15 cellular contexts compared by ENCODE assay signal in genomic region chr5:118777468-118777746, GRCh38.
DNase-seq lines count a peak whose midpoint lies in the region; ATAC-seq and TF ChIP-seq lines count a peak whose summit lies in the region.
"Had no signal": no experiment of that assay in that cellular context is flagged by ENCODE, and none has a peak within 500 bp of the region (broad histone marks: within the 10 kb centered on the region; RNA-seq: fewer than 3 reads in every experiment).

No MANE protein-coding gene starts in this region.

- no peaks in the 10 kb centered on the region for H3K36me3 Mint-ChIP-seq in nephron (ENCODE audit: low read depth)
- H3K36me3 Mint-ChIP-seq in stimulated activated naive B cell treated with anti-CD40 and anti-IgM and Interleukin-4, amounts not matched to agents 10 μg/mL and 1 μg/mL and 100 μg/mL, for 72 hours = no peaks in the 10 kb centered on the region
- no peaks in the 10 kb centered on the region for H3K36me3 Mint-ChIP-seq in endothelial cell (ENCODE audit: low read depth, unreplicated experiment)
- H3K36me3 Mint-ChIP-seq: CD8-positive, alpha-beta T cell had no signal

- peaks cover 4% of the 10 kb centered on the region for H3K27me3 Mint-ChIP-seq in nephron (ENCODE audit: low read depth)
- H3K27me3 Mint-ChIP-seq in stimulated activated naive B cell treated with anti-CD40 and anti-IgM and Interleukin-4, amounts not matched to agents 10 μg/mL and 1 μg/mL and 100 μg/mL, for 72 hours = no peaks in the 10 kb centered on the region
- H3K27me3 Mint-ChIP-seq in endothelial cell (ENCODE audit: unreplicated experiment) = no peaks in the 10 kb centered on the region
- H3K27me3 Mint-ChIP-seq: B cell had no signal

- no peak for TF ChIP-seq CTCF in body of pancreas (IDR thresholded peaks at IDR 0.05)
- no peak for TF ChIP-seq CTCF in right lobe of liver (IDR thresholded peaks at IDR 0.05)
- TF ChIP-seq CTCF in nephron (IDR thresholded peaks at IDR 0.05; ENCODE audit: unreplicated experiment in 3 of 3) = no peak
- TF ChIP-seq CTCF in endothelial cell (IDR thresholded peaks at IDR 0.05; ENCODE audit: unreplicated experiment) = no peak

- intact Hi-C loops in body of pancreas (cut with DNase I) (no loop called here), right lobe of liver (cut with DNase I) (no loop called here)

- TF ChIP-seq POLR2A in body of pancreas (IDR thresholded peaks at IDR 0.05) (no peak), right lobe of liver (IDR thresholded peaks at IDR 0.05) (no peak)

- H3K4me3 Mint-ChIP-seq in nephron (no peak overlapping the region), endothelial cell (ENCODE audit: unreplicated experiment) (no peak overlapping the region)
- no peak overlapping the region for H3K4me3 Mint-ChIP-seq in stimulated activated naive B cell treated with anti-CD40 and anti-IgM and Interleukin-4, amounts not matched to agents 10 μg/mL and 1 μg/mL and 100 μg/mL, for 72 hours
- H3K4me3 Mint-ChIP-seq: B cell; CD8-positive, alpha-beta T cell; HFFc6 had no signal

- peak; percentile 78 for ATAC-seq in body of pancreas
- ATAC-seq in right lobe of liver = peak; percentile 58 to 87 (median 70)
- no peak for ATAC-seq in stimulated activated naive B cell treated with anti-CD40 and anti-IgM and Interleukin-4, amounts not matched to agents 10 μg/mL and 1 μg/mL and 100 μg/mL, for 72 hours (replicated peaks)
- ATAC-seq in HG02610 (IDR thresholded peaks at IDR 0.05; ENCODE audit: unreplicated experiment) = no peak
- no peak for ATAC-seq in GM21786 (IDR thresholded peaks at IDR 0.05; ENCODE audit: unreplicated experiment)
- ATAC-seq: CD8-positive, alpha-beta T cell; HCT116 had no signal

- H3K4me1 Mint-ChIP-seq in nephron = peaks cover 9% of the 10 kb centered on the region
- peaks cover 2 to 10% of the 10 kb centered on the region in 2 donors for H3K4me1 Mint-ChIP-seq in stimulated activated naive B cell treated with anti-CD40 and anti-IgM and Interleukin-4, amounts not matched to agents 10 μg/mL and 1 μg/mL and 100 μg/mL, for 72 hours
- H3K4me1 Mint-ChIP-seq in endothelial cell (ENCODE audit: unreplicated experiment) = peaks cover 3% of the 10 kb centered on the region
- H3K4me1 Mint-ChIP-seq: B cell had no signal

- H3K36me3 ChIP-seq in body of pancreas (replicated peaks in 1 of 2; ENCODE audit: insufficient read depth in 1 of 2, low read depth in 2 of 2) (no peaks in the 10 kb centered on the region), right lobe of liver (no peaks in the 10 kb centered on the region)
- H3K36me3 ChIP-seq: BLaER1 treated with 17β-estradiol and CSF1 and Interleukin-3, amounts not matched to agents 10 nM and 100 nM had no signal

- H3K4me1 ChIP-seq in body of pancreas = peaks cover 17% of the 10 kb centered on the region
- peaks cover 0 to 13% (median 6%) of the 10 kb centered on the region in 4 donors for H3K4me1 ChIP-seq in right lobe of liver

- no peak overlapping the region for H3K4me3 ChIP-seq in body of pancreas
- H3K4me3 ChIP-seq in right lobe of liver = no peak overlapping the region
- H3K4me3 ChIP-seq: BLaER1 treated with 17β-estradiol and CSF1 and Interleukin-3, amounts not matched to agents 10 nM and 100 nM had no signal

- H3K27me3 ChIP-seq in body of pancreas (no peaks in the 10 kb centered on the region), right lobe of liver (no peaks in the 10 kb centered on the region)
- H3K27me3 ChIP-seq: BLaER1 treated with 17β-estradiol and CSF1 and Interleukin-3, amounts not matched to agents 10 nM and 100 nM had no signal

- H3K9me3 Mint-ChIP-seq in nephron = no peaks in the 10 kb centered on the region
- H3K9me3 Mint-ChIP-seq in stimulated activated naive B cell treated with anti-CD40 and anti-IgM and Interleukin-4, amounts not matched to agents 10 μg/mL and 1 μg/mL and 100 μg/mL, for 72 hours = peaks cover 0 to 2% of the 10 kb centered on the region in 2 donors
- H3K9me3 Mint-ChIP-seq in endothelial cell (ENCODE audit: unreplicated experiment) = no peaks in the 10 kb centered on the region
- H3K9me3 Mint-ChIP-seq: CD8-positive, alpha-beta T cell; HFFc6 had no signal

- peak overlapping the region in 1 of 4 donors; percentile 27 for H3K27ac ChIP-seq in body of pancreas
- no peak overlapping the region for H3K27ac ChIP-seq in right lobe of liver

- peak overlapping the region in 2 of 3 experiments; percentile 64 to 70 for H3K27ac Mint-ChIP-seq in nephron
- peak overlapping the region; percentile 39 for H3K27ac Mint-ChIP-seq in stimulated activated naive B cell treated with anti-CD40 and anti-IgM and Interleukin-4, amounts not matched to agents 10 μg/mL and 1 μg/mL and 100 μg/mL, for 72 hours
- H3K27ac Mint-ChIP-seq in endothelial cell (ENCODE audit: unreplicated experiment) = no peak overlapping the region
- H3K27ac Mint-ChIP-seq: B cell; CD8-positive, alpha-beta T cell; HFFc6 had no signal

- H3K9me3 ChIP-seq in body of pancreas = no peaks in the 10 kb centered on the region
- H3K9me3 ChIP-seq in right lobe of liver = no peaks in the 10 kb centered on the region

- DNase-seq in body of pancreas = peak in 2 of 4 donors; percentile 5 to 26
- no peak for DNase-seq in right lobe of liver
- no peak for DNase-seq in stimulated activated naive B cell treated with anti-CD40 and anti-IgM and Interleukin-4, amounts not matched to agents 10 μg/mL and 1 μg/mL and 100 μg/mL, for 72 hours
- DNase-seq in endothelial cell (ENCODE audit: low spot score) = no peak
- DNase-seq: CD8-positive, alpha-beta T cell; DMS 273 treated with DMSO at 0.1 percent for 48 hours; GOT3; H7; HFFc6 had no signal

- 17 to 28% methylated on average over 1 of the region's 1 CpG for whole genome bisulfite sequencing in body of pancreas, 2 donors
- 25% methylated on average over 1 of the region's 1 CpG for WGBS in right lobe of liver (ENCODE audit: insufficient coverage, low coverage, low lambda C conversion rate, missing lambda C conversion rate)

Comparison
In these comparisons a context has a peak if more than half of its experiments do, and no peak if none do; other contexts are left out.
1. ATAC-seq: peak in body of pancreas (single experiment) and right lobe of liver (4 of 4); none in stimulated activated naive B cell treated with anti-CD40 and anti-IgM and Interleukin-4, amounts not matched to agents 10 μg/mL and 1 μg/mL and 100 μg/mL, for 72 hours (0 of 2), HG02610 (single experiment) and GM21786 (single experiment).